10 cellular contexts compared by ENCODE assay signal in the genomic region with DNA sequence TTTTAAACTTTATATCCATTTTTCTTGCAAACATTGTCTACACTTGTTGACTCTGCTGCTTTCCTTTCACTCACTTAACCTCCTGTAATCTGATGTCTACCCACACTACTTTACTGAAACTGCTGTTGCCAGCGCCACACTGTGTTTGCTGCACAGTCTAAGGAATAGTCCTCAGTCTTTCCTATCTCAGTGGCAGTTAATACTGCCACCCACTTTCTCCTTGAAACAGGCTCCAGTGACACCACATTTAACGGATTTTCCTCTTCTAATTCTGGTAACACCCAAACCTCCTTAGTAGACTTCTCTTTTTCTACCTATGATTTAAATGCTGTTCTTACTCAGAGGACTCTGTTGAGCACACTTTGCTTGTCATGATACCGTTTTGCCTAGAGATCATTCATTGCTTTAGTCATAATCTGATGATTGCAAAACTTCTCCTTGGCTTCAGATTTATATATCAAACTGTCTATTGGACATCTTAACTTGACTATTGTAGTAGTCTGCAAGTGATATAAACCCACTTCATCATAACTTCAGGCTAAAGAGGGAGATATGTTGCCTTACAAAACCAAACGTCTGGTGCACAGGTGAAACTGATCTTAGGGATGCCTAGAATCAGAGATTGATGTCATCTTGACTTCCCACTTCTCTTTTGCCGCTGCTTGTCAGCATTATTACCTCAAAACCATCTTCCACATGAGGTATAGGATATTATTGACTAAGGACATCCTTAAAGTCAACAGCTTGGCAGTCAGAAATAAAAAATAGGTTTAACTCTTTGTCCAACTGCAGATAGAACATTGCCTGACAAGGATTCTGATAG.
A peak's percentile ranks its signal among the peaks of the same experiment; 100 is the strongest.
DNase-seq lines count a peak whose midpoint lies in the region; ATAC-seq and TF ChIP-seq lines count a peak whose summit lies in the region.
"Had no signal": no experiment of that assay in that cellular context is flagged by ENCODE, and none has a peak within 500 bp of the region (broad histone marks: within the 10 kb centered on the region; RNA-seq: fewer than 3 reads in every experiment).

No MANE protein-coding gene starts in this region.

- H3K27ac ChIP-seq in spleen = peak overlapping the region; percentile 0 to 74 (median 54)
- no peak overlapping the region for H3K27ac ChIP-seq in WERI-Rb-1

- H3K27me3 ChIP-seq in spleen (replicated peaks in 1 of 7) = no peaks in the 10 kb centered on the region
- no peaks in the 10 kb centered on the region for H3K27me3 ChIP-seq in WERI-Rb-1 (ENCODE audit: insufficient read depth, low read depth, severe bottlenecking)

- TF ChIP-seq CTCF in spleen (IDR thresholded peaks at IDR 0.05 in 8 of 11, conservative IDR thresholded peaks at IDR 0.05 in 3 of 11) = no peak
- TF ChIP-seq CTCF in WERI-Rb-1 (IDR thresholded peaks at IDR 0.05; ENCODE audit: low read depth, low read length) = no peak

- H3K36me3 ChIP-seq in spleen (peaks cover 0 to 48% (median 18%) of the 10 kb centered on the region in 6 donors), WERI-Rb-1 (peaks cover 8% of the 10 kb centered on the region)

- TF ChIP-seq POLR2A in spleen (IDR thresholded peaks at IDR 0.05) = no peak

- WGBS in spleen, 5 donors = 31 to 45% (median 39%) methylated on average over 5 of the region's 5 CpGs

- H3K9me3 ChIP-seq in spleen = no peaks in the 10 kb centered on the region
- no peaks in the 10 kb centered on the region for H3K9me3 ChIP-seq in WERI-Rb-1 (ENCODE audit: severe bottlenecking)

- ATAC-seq in GM19035 (IDR thresholded peaks at IDR 0.05; ENCODE audit: unreplicated experiment) (peak; percentile 47), HG03354 (IDR thresholded peaks at IDR 0.05; ENCODE audit: poor library complexity, severe bottlenecking, unreplicated experiment) (peak; percentile 49), HG03439 (IDR thresholded peaks at IDR 0.05; ENCODE audit: unreplicated experiment) (no peak)

- DNase-seq in activated CD4-positive, alpha-beta T cell treated with anti-CD3 and anti-CD28 coated beads, Interleukin-2, amount 50 U/mL, for 1 hour = peak; percentile 27
- no peak for DNase-seq in spleen
- DNase-seq in NCI-H2029 (lab: John Stamatoyannopoulos, UW) = no peak
- no peak for DNase-seq in WERI-Rb-1
- DNase-seq in NCI-H2227 treated with DMSO at 0.1 percent for 48 hours (lab: John Stamatoyannopoulos, UW) = no peak
- DNase-seq: amniotic stem cell, NCI-H524 treated with DMSO at 0.1 percent for 48 hours had no signal

- intact Hi-C loops in spleen (cut with DNase I; ENCODE audit: low total_unique reads) = no loop called here

- peaks cover 28 to 94% (median 52%) of the 10 kb centered on the region in 6 donors for H3K4me1 ChIP-seq in spleen

- H3K4me3 ChIP-seq in spleen = no peak overlapping the region
- H3K4me3 ChIP-seq in WERI-Rb-1 (ENCODE audit: low read depth, low read length) = no peak overlapping the region
